Comparison of ENCODE assay signal across 22 cellular contexts in the genomic region with DNA sequence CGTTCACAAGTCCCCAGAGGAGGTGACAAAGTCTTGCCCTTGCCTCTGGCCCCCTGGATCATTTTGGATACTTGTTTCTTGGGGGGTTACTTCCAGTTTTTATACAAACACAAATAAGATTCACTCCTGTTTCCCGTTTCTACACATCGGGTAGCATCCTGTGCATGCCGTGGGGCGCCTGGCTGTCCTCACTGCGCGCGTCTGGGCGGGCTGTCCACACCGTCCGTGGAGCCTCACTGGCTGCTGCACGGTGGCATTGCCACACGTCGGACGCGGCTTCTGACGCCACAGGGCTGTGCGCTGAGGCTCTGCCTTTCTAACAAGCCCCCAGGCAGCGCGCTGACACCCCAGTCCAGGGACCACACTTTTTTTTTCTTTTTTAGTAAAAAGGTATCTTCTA.
"Had no signal": no experiment of that assay in that cellular context is flagged by ENCODE, and none has a peak within 500 bp of the region (broad histone marks: within the 10 kb centered on the region; RNA-seq: fewer than 3 reads in every experiment).

No MANE protein-coding gene starts in this region.

- H3K36me3 ChIP-seq: breast epithelium, neural progenitor cell, ovary had no signal

- H3K4me3 ChIP-seq: ascending aorta, esophagus muscularis mucosa, gastroesophageal sphincter, heart left ventricle, left ventricle myocardium inferior, neural progenitor cell, ovary, thyroid gland had no signal

- H3K9ac ChIP-seq: neural progenitor cell had no signal

- DNase-seq: activated CD4-positive, alpha-beta T cell treated with anti-CD3 and anti-CD28 coated beads, Interleukin-2, amount 50 U/mL, for 1 hour; activated CD8-positive, alpha-beta memory T cell treated with anti-CD3 and anti-CD28 coated beads for 24 hours; activated CD8-positive, alpha-beta memory T cell treated with anti-CD3 and anti-CD28 coated beads, Interleukin-2, amount 50 U/mL, for 48 hours; activated naive CD4-positive, alpha-beta T cell treated with anti-CD3 and anti-CD28 coated beads, Interleukin-2, amount 10 ng/mL, durations not matched to agents 7 days and 5 days; effector memory CD4-positive, alpha-beta T cell; heart left ventricle; kidney glomerular epithelial cell; left ventricle myocardium inferior; mammary epithelial cell; ovary; stimulated activated CD4-positive, alpha-beta T cell treated with anti-CD3 and anti-CD28 coated beads, Interleukin-12 subunit alpha, Interleukin-12 subunit beta, amount 100 ng/mL, for 4 hours; stimulated activated CD4-positive, alpha-beta T cell treated with anti-CD3 and anti-CD28 coated beads, Interleukin-1b, Interleukin-23, amount 100 ng/mL, for 48 hours; stimulated activated CD8-positive, alpha-beta memory T cell treated with anti-CD3 and anti-CD28 coated beads, Interleukin-4, amount 100 ng/mL, for 48 hours; stimulated activated naive CD4-positive, alpha-beta T cell treated with Interleukin-2 at 50 U/mL for 16 hours; thyroid gland had no signal

- H3K27me3 ChIP-seq: ascending aorta, breast epithelium, esophagus muscularis mucosa, gastroesophageal sphincter, heart left ventricle, neural progenitor cell, ovary, thyroid gland had no signal

- H3K4me1 ChIP-seq: ascending aorta, breast epithelium, esophagus muscularis mucosa, gastroesophageal sphincter, heart left ventricle, left ventricle myocardium inferior, neural progenitor cell, thyroid gland had no signal

- ATAC-seq: activated CD4-positive, CD25-positive, alpha-beta regulatory T cell treated with anti-CD3 and anti-CD28 coated beads, Interleukin-2, amount 50 U/mL, for 24 hours; gastroesophageal sphincter had no signal

- FAIRE-seq: endothelial cell of umbilical vein had no signal

- H3K4me2 ChIP-seq: neural progenitor cell had no signal

- H3K27ac ChIP-seq: ascending aorta, breast epithelium, esophagus muscularis mucosa, gastroesophageal sphincter, heart left ventricle, left ventricle myocardium inferior, neural progenitor cell, ovary, thyroid gland had no signal

- H3K9me3 ChIP-seq: ascending aorta, breast epithelium, esophagus muscularis mucosa, gastroesophageal sphincter, heart left ventricle, left ventricle myocardium inferior, ovary, thyroid gland had no signal

- H2AFZ ChIP-seq: neural progenitor cell had no signal
